In the genomic region with DNA sequence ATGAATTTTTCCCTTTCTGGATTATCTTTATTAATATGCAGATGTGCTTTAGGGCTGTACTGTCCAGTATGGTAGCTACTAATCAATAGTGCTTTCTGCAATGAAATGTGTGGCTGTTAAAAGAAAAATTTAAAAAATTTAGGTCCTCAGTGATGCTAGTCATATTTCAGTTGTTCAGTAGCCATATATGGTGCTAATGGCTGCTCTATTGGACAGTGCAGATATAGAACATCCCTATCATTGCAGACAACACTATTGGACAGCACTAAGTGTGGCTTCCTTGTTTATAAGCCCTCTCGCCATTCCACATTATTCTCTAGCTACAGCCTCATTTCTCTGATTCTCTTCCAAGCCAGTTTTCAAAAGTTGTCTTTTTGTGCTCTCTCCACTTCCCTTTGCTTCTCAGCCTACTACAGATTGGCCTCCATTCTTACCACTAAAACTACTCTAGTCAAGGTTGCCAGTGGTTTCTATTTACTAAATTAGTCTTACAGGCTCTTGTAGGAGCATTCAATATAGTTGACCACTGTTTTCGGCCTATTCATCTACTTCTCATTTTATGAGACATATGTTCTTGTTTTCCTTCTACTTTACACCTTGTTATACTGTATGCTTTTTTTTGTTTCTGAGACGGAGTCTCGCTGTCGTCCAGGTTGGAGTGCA, we compare ENCODE assay signal across 27 cellular contexts. TPM values are rescaled to one million over a fixed set of nuclear protein-coding genes. Genes with fewer than 3 reads are reported as not detected.
DNase-seq lines count a peak whose midpoint lies in the region; ATAC-seq and TF ChIP-seq lines count a peak whose summit lies in the region.
"Had no signal": no experiment of that assay in that cellular context is flagged by ENCODE, and none has a peak within 500 bp of the region (broad histone marks: within the 10 kb centered on the region; RNA-seq: fewer than 3 reads in every experiment).

No MANE protein-coding gene starts in this region.

- no peaks in the 10 kb centered on the region for H3K9me3 Mint-ChIP-seq in activated CD8-positive, alpha-beta memory T cell treated with anti-CD3 and anti-CD28 coated beads, Interleukin-2, amount 10 ng/mL, durations not matched to agents 7 days and 5 days (ENCODE audit: low read depth)
- H3K9me3 Mint-ChIP-seq in type B pancreatic cell (no peaks in the 10 kb centered on the region), endothelial cell (ENCODE audit: unreplicated experiment) (no peaks in the 10 kb centered on the region)
- H3K9me3 Mint-ChIP-seq: natural killer cell treated with Interleukin-12 subunit alpha and Interleukin-12 subunit beta and Interleukin-15 and Interleukin-18, amount 100 ng/mL, for 72 hours had no signal

- peak overlapping the region; percentile 17 for H3K27ac Mint-ChIP-seq in activated CD8-positive, alpha-beta memory T cell treated with anti-CD3 and anti-CD28 coated beads, Interleukin-2, amount 10 ng/mL, durations not matched to agents 7 days and 5 days
- H3K27ac Mint-ChIP-seq in T-helper 17 cell, result peak overlapping the region; percentile 60
- H3K27ac Mint-ChIP-seq in type B pancreatic cell, result peak overlapping the region; percentile 3
- H3K27ac Mint-ChIP-seq in endothelial cell (ENCODE audit: unreplicated experiment), result no peak overlapping the region
- H3K27ac Mint-ChIP-seq: natural killer cell treated with Interleukin-12 subunit alpha and Interleukin-12 subunit beta and Interleukin-15 and Interleukin-18, amount 100 ng/mL, for 72 hours had no signal

- 92 to 93% methylated on average over 5 of the region's 5 CpGs for WGBS in testis, 2 donors

- H3K27me3 ChIP-seq in testis, result no peaks in the 10 kb centered on the region
- H3K27me3 ChIP-seq: colonic mucosa had no signal

- peaks cover under 1% of the 10 kb centered on the region for H3K4me1 ChIP-seq in testis

- no peak for ATAC-seq in activated CD8-positive, alpha-beta memory T cell treated with anti-CD3 and anti-CD28 coated beads, Interleukin-2, amount 10 ng/mL, durations not matched to agents 7 days and 5 days
- ATAC-seq in HG02678 (IDR thresholded peaks at IDR 0.05; ENCODE audit: unreplicated experiment), result peak; percentile 49
- no peak for ATAC-seq in T-helper 17 cell
- ATAC-seq in HG03175 (IDR thresholded peaks at IDR 0.05; ENCODE audit: unreplicated experiment), result no peak
- ATAC-seq: HepG2; left colon; natural killer cell treated with Interleukin-12 subunit alpha and Interleukin-12 subunit beta and Interleukin-15 and Interleukin-18, amount 100 ng/mL, for 72 hours; Right ventricle myocardium inferior had no signal

- H3K9me3 ChIP-seq in T-helper 17 cell (ENCODE audit: control insufficient read depth, low read length, poor library complexity, severe bottlenecking), result no peaks in the 10 kb centered on the region
- no peaks in the 10 kb centered on the region for H3K9me3 ChIP-seq in testis
- H3K9me3 ChIP-seq: colonic mucosa had no signal

- no peak overlapping the region for H3K4me3 Mint-ChIP-seq in activated CD8-positive, alpha-beta memory T cell treated with anti-CD3 and anti-CD28 coated beads, Interleukin-2, amount 10 ng/mL, durations not matched to agents 7 days and 5 days
- no peak overlapping the region for H3K4me3 Mint-ChIP-seq in T-helper 17 cell
- H3K4me3 Mint-ChIP-seq in type B pancreatic cell, result no peak overlapping the region
- no peak overlapping the region for H3K4me3 Mint-ChIP-seq in endothelial cell (ENCODE audit: unreplicated experiment)
- H3K4me3 Mint-ChIP-seq: natural killer cell treated with Interleukin-12 subunit alpha and Interleukin-12 subunit beta and Interleukin-15 and Interleukin-18, amount 100 ng/mL, for 72 hours had no signal

- intact Hi-C loops in testis (cut with DNase I; ENCODE audit: low total_unique reads), result no loop called here

- H3K4me3 ChIP-seq in testis, result no peak overlapping the region
- H3K4me3 ChIP-seq: A549, colonic mucosa had no signal

- H3K4me1 Mint-ChIP-seq in activated CD8-positive, alpha-beta memory T cell treated with anti-CD3 and anti-CD28 coated beads, Interleukin-2, amount 10 ng/mL, durations not matched to agents 7 days and 5 days, result peaks cover 39% of the 10 kb centered on the region
- H3K4me1 Mint-ChIP-seq in T-helper 17 cell (peaks cover 22% of the 10 kb centered on the region), type B pancreatic cell (ENCODE audit: unreplicated experiment) (peaks cover 10% of the 10 kb centered on the region), endothelial cell (ENCODE audit: unreplicated experiment) (peaks cover 13% of the 10 kb centered on the region)

- DNase-seq in activated CD8-positive, alpha-beta memory T cell treated with anti-CD3 and anti-CD28 coated beads, Interleukin-2, amount 10 ng/mL, durations not matched to agents 7 days and 5 days, result no peak
- no peak for DNase-seq in activated CD8-positive, alpha-beta memory T cell treated with anti-CD3 and anti-CD28 coated beads, Interleukin-2, amount 50 U/mL, for 48 hours
- DNase-seq in T-helper 17 cell, result no peak
- DNase-seq in type B pancreatic cell (ENCODE audit: extremely low spot score, unreplicated experiment), result no peak
- DNase-seq in endothelial cell (ENCODE audit: low spot score), result no peak
- DNase-seq in testis, result no peak
- DNase-seq: activated CD4-positive, alpha-beta T cell treated with anti-CD3 and anti-CD28 coated beads for 48 hours; activated naive CD4-positive, alpha-beta T cell treated with Interleukin-2 at 50 U/mL for 16 hours; activated T-cell treated with anti-CD3 and anti-CD28 coated beads, Interleukin-2, amount 50 U/mL, for 48 hours; CD4-positive, CD25-positive, alpha-beta regulatory T cell; colonic mucosa; effector CD4-positive, alpha-beta T cell; hypothalamus; Karpas-422; left colon; NCI-H1417; NCI-H2029; NCI-H526; stimulated activated naive CD4-positive, alpha-beta T cell; T-helper 9 cell; WERI-Rb-1 had no signal

- H3K36me3 Mint-ChIP-seq in activated CD8-positive, alpha-beta memory T cell treated with anti-CD3 and anti-CD28 coated beads, Interleukin-2, amount 10 ng/mL, durations not matched to agents 7 days and 5 days, result peaks cover 41% of the 10 kb centered on the region
- H3K36me3 Mint-ChIP-seq in T-helper 17 cell (ENCODE audit: low read depth) (peaks cover 4% of the 10 kb centered on the region), type B pancreatic cell (peaks cover 25% of the 10 kb centered on the region), endothelial cell (ENCODE audit: low read depth, unreplicated experiment) (peaks cover 7% of the 10 kb centered on the region)

- no peak for TF ChIP-seq POLR2A in testis (IDR thresholded peaks at IDR 0.05)

- CTCF ChIA-PET in activated CD8-positive, alpha-beta memory T cell treated with anti-CD3 and anti-CD28 coated beads, Interleukin-2, amount 10 ng/mL, durations not matched to agents 7 days and 5 days (lab: Charles Lee), result interaction anchor here (1.7 kb wide), 1 partner anchor 17 kb away, joined by 4 read pairs; no protein-coding TSS in a partner anchor

- H3K36me3 ChIP-seq in testis (ENCODE audit: low read depth, missing control alignments), result no peaks in the 10 kb centered on the region
- H3K36me3 ChIP-seq: colonic mucosa had no signal

- H3K27ac ChIP-seq in testis, result no peak overlapping the region
- H3K27ac ChIP-seq: A549, colonic mucosa, WERI-Rb-1 had no signal

- no peaks in the 10 kb centered on the region for H3K27me3 Mint-ChIP-seq in activated CD8-positive, alpha-beta memory T cell treated with anti-CD3 and anti-CD28 coated beads, Interleukin-2, amount 10 ng/mL, durations not matched to agents 7 days and 5 days
- H3K27me3 Mint-ChIP-seq in T-helper 17 cell (no peaks in the 10 kb centered on the region), type B pancreatic cell (no peaks in the 10 kb centered on the region), endothelial cell (ENCODE audit: unreplicated experiment) (peaks cover 2% of the 10 kb centered on the region)
- H3K27me3 Mint-ChIP-seq: CD4-positive, CD25-positive, alpha-beta regulatory T cell; natural killer cell treated with Interleukin-12 subunit alpha and Interleukin-12 subunit beta and Interleukin-15 and Interleukin-18, amount 100 ng/mL, for 72 hours had no signal

- TF ChIP-seq CTCF in type B pancreatic cell (conservative IDR thresholded peaks at IDR 0.05), result no peak
- no peak for TF ChIP-seq CTCF in endothelial cell (IDR thresholded peaks at IDR 0.05; ENCODE audit: unreplicated experiment)
- no peak for TF ChIP-seq CTCF in testis (IDR thresholded peaks at IDR 0.05)

RNA-seq across cellular contexts. Expression of gene MAPK6, which starts 9.5 kb away (rescaled TPM):
- 10 to 100 TPM; 44.7 to 53.0 TPM for total RNA-seq in activated CD8-positive, alpha-beta memory T cell treated with anti-CD3 and anti-CD28 coated beads, Interleukin-2, amount 10 ng/mL, durations not matched to agents 7 days and 5 days
- total RNA-seq in T-helper 17 cell (10 to 100 TPM; 36.8 to 45.6 TPM), type B pancreatic cell (ENCODE audit: low replicate concordance) (56.6 and 57.9 TPM in 2 replicates), endothelial cell (ENCODE audit: unreplicated experiment) (94.6 TPM), testis (10 to 100 TPM; 50.6 to 58.8 TPM)
- 57.6 TPM for polyA plus RNA-seq in testis (ENCODE audit: insufficient read depth, low read depth, low replicate concordance)

RNA-seq across cellular contexts. Expression of gene LEO1, which starts 57.0 kb away (rescaled TPM):
- total RNA-seq in activated CD8-positive, alpha-beta memory T cell treated with anti-CD3 and anti-CD28 coated beads, Interleukin-2, amount 10 ng/mL, durations not matched to agents 7 days and 5 days, result 10 to 100 TPM; 33.4 to 34.9 TPM
- total RNA-seq in T-helper 17 cell (1 to 10 TPM; 8.8 to 9.4 TPM), type B pancreatic cell (ENCODE audit: low replicate concordance) (25.8 and 30.0 TPM in 2 replicates), endothelial cell (ENCODE audit: unreplicated experiment) (25.5 TPM), testis (10 to 100 TPM; 20.7 to 21.0 TPM)
- 8.2 TPM for polyA plus RNA-seq in testis (ENCODE audit: insufficient read depth, low read depth, low replicate concordance)
